Comparison of ENCODE assay signal across 1 cellular context in the genomic region with DNA sequence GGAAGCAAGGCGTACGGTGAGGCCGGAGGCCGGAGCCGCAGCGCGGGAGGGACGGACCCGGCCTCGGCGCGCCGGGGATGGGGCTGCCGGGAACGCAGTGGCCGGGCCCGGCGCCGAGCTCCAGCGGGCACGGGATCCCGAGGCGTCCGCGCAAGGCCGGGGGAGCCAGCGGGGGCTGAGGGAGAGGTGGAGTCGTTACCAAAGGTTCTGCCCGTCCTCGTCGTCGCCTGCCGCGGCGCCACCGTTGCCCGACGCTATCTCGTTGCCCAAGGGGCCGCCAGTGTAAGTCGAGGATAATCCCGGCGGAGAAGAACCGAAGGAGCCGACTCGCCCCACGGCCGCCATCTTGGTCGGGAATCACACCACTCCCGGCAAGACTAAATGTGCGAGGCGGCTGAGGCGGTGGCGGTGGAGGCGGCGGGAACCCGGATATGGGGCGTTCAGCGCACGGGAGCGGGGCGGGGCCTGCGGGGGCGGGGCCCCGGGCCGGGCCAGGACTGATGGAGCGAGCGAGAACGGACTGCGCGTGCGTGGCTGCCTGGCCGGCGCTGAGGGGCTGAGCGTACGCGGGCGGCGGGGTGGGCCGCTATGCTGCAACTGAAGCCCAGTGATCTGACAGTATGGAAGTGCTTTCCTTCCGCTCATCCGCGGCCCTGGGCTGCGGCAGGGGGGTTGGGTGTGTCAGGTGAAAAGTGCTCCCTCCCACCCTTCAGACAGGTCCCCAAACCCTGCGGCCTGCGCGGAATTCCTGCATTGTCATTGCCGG.
TF ChIP-seq lines count a peak whose summit lies in the region.

A gene (minus strand): TSS at position 433 of the 766 bp plus-strand sequence. CDS start 88 bp downstream, at position 345.

TF ChIP-seq in HepG2, 621 proteins besides CTCF, POLR2A, EP300 and RAD21 (continued from another document and continues in another):
- no peak for TF ChIP-seq ISX (CRISPR knock-in tag; conservative IDR thresholded peaks at IDR 0.05)
- no peak for TF ChIP-seq SP140L (CRISPR knock-in tag; IDR thresholded peaks at IDR 0.05; ENCODE audit: borderline replicate concordance)
- TF ChIP-seq KLF12 (CRISPR knock-in tag; IDR thresholded peaks at IDR 0.05; ENCODE audit: borderline replicate concordance), result no peak
- TF ChIP-seq, protein P1, sequence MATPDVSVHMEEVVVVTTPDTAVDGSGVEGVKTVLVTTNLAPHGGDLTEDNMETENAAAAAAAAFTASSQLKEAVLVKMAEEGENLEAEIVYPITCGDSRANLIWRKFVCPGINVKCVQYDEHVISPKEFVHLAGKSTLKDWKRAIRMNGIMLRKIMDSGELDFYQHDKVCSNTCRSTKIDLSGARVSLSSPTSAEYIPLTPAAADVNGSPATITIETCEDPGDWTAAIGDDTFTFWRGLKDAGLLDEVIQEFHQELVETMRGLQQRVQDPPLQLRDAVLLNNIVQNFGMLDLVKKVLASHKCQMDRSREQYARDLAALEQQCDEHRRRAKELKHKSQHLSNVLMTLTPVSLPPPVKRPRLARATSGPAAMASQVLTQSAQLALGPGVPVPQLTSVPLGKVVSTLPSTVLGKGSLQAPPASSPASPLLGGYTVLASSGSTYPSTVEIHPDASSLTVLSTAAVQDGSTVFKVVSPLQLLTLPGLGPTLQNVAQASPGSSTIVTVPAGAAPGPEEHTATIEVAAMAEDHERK (CRISPR knock-in tag; IDR thresholded peaks at IDR 0.05; ENCODE audit: low read depth), result no peak
- TF ChIP-seq NR2F1 (CRISPR knock-in tag; IDR thresholded peaks at IDR 0.05), result no peak
- TF ChIP-seq RFX1 (IDR thresholded peaks at IDR 0.05), result no peak
- no peak for TF ChIP-seq ONECUT2 (CRISPR knock-in tag; IDR thresholded peaks at IDR 0.05)
- no peak for TF ChIP-seq KLF6 (CRISPR knock-in tag; IDR thresholded peaks at IDR 0.05)
- TF ChIP-seq ETV5 (CRISPR knock-in tag; IDR thresholded peaks at IDR 0.05; ENCODE audit: borderline replicate concordance), result peak; percentile 36; the same call in 1 of the 2 replicates
- TF ChIP-seq ISL2 (CRISPR knock-in tag; IDR thresholded peaks at IDR 0.05), result no peak; the same call in 1 of the 2 replicates
- TF ChIP-seq, protein P2, sequence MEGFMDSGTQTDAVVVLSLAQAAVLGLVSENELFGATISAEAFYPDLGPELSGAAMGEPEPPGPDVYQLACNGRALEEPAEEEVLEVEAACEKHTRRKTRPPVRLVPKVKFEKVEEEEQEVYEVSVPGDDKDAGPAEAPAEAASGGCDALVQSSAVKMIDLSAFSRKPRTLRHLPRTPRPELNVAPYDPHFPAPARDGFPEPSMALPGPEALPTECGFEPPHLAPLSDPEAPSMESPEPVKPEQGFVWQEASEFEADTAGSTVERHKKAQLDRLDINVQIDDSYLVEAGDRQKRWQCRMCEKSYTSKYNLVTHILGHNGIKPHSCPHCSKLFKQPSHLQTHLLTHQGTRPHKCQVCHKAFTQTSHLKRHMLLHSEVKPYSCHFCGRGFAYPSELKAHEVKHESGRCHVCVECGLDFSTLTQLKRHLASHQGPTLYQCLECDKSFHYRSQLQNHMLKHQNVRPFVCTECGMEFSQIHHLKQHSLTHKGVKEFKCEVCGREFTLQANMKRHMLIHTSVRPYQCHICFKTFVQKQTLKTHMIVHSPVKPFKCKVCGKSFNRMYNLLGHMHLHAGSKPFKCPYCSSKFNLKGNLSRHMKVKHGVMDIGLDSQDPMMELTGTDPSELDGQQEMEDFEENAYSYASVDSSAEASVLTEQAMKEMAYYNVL (CRISPR knock-in tag; IDR thresholded peaks at IDR 0.05; ENCODE audit: borderline replicate concordance), result no peak; the same call in 1 of the 2 replicates
- no peak for TF ChIP-seq ZNF878 (CRISPR knock-in tag; IDR thresholded peaks at IDR 0.05)
- no peak for TF ChIP-seq ZNF781 (CRISPR knock-in tag; IDR thresholded peaks at IDR 0.05; ENCODE audit: borderline replicate concordance, not compliant biosample characterization)
- TF ChIP-seq ZNF263 (CRISPR knock-in tag; IDR thresholded peaks at IDR 0.05), result no peak; the same call in 1 of the 2 replicates
- TF ChIP-seq NFKBIZ (CRISPR knock-in tag; IDR thresholded peaks at IDR 0.05), result no peak
- peak; percentile 89 for TF ChIP-seq RBFOX2 (IDR thresholded peaks at IDR 0.05; ENCODE audit: low read depth, low read length)
- TF ChIP-seq, protein P3, sequence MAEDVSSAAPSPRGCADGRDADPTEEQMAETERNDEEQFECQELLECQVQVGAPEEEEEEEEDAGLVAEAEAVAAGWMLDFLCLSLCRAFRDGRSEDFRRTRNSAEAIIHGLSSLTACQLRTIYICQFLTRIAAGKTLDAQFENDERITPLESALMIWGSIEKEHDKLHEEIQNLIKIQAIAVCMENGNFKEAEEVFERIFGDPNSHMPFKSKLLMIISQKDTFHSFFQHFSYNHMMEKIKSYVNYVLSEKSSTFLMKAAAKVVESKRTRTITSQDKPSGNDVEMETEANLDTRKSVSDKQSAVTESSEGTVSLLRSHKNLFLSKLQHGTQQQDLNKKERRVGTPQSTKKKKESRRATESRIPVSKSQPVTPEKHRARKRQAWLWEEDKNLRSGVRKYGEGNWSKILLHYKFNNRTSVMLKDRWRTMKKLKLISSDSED (CRISPR knock-in tag; IDR thresholded peaks at IDR 0.05), result 0 out of 2 replicates have a peak, but pooled peaks have one; percentile 11
- peak; percentile 76; the same call in 1 of the 2 replicates for TF ChIP-seq ZNF557 (CRISPR knock-in tag; IDR thresholded peaks at IDR 0.05)
- TF ChIP-seq NFIB (CRISPR knock-in tag; IDR thresholded peaks at IDR 0.05; ENCODE audit: borderline replicate concordance), result no peak
- TF ChIP-seq, protein P4, sequence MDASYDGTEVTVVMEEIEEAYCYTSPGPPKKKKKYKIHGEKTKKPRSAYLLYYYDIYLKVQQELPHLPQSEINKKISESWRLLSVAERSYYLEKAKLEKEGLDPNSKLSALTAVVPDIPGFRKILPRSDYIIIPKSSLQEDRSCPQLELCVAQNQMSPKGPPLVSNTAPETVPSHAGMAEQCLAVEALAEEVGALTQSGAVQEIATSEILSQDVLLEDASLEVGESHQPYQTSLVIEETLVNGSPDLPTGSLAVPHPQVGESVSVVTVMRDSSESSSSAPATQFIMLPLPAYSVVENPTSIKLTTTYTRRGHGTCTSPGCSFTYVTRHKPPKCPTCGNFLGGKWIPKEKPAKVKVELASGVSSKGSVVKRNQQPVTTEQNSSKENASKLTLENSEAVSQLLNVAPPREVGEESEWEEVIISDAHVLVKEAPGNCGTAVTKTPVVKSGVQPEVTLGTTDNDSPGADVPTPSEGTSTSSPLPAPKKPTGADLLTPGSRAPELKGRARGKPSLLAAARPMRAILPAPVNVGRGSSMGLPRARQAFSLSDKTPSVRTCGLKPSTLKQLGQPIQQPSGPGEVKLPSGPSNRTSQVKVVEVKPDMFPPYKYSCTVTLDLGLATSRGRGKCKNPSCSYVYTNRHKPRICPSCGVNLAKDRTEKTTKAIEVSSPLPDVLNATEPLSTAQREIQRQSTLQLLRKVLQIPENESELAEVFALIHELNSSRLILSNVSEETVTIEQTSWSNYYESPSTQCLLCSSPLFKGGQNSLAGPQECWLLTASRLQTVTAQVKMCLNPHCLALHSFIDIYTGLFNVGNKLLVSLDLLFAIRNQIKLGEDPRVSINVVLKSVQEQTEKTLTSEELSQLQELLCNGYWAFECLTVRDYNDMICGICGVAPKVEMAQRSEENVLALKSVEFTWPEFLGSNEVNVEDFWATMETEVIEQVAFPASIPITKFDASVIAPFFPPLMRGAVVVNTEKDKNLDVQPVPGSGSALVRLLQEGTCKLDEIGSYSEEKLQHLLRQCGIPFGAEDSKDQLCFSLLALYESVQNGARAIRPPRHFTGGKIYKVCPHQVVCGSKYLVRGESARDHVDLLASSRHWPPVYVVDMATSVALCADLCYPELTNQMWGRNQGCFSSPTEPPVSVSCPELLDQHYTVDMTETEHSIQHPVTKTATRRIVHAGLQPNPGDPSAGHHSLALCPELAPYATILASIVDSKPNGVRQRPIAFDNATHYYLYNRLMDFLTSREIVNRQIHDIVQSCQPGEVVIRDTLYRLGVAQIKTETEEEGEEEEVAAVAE (CRISPR knock-in tag; IDR thresholded peaks at IDR 0.05; ENCODE audit: borderline replicate concordance), result no peak
- no peak; the same call in 1 of the 2 replicates for TF ChIP-seq SATB2 (CRISPR knock-in tag; IDR thresholded peaks at IDR 0.05)
- TF ChIP-seq, protein P5, sequence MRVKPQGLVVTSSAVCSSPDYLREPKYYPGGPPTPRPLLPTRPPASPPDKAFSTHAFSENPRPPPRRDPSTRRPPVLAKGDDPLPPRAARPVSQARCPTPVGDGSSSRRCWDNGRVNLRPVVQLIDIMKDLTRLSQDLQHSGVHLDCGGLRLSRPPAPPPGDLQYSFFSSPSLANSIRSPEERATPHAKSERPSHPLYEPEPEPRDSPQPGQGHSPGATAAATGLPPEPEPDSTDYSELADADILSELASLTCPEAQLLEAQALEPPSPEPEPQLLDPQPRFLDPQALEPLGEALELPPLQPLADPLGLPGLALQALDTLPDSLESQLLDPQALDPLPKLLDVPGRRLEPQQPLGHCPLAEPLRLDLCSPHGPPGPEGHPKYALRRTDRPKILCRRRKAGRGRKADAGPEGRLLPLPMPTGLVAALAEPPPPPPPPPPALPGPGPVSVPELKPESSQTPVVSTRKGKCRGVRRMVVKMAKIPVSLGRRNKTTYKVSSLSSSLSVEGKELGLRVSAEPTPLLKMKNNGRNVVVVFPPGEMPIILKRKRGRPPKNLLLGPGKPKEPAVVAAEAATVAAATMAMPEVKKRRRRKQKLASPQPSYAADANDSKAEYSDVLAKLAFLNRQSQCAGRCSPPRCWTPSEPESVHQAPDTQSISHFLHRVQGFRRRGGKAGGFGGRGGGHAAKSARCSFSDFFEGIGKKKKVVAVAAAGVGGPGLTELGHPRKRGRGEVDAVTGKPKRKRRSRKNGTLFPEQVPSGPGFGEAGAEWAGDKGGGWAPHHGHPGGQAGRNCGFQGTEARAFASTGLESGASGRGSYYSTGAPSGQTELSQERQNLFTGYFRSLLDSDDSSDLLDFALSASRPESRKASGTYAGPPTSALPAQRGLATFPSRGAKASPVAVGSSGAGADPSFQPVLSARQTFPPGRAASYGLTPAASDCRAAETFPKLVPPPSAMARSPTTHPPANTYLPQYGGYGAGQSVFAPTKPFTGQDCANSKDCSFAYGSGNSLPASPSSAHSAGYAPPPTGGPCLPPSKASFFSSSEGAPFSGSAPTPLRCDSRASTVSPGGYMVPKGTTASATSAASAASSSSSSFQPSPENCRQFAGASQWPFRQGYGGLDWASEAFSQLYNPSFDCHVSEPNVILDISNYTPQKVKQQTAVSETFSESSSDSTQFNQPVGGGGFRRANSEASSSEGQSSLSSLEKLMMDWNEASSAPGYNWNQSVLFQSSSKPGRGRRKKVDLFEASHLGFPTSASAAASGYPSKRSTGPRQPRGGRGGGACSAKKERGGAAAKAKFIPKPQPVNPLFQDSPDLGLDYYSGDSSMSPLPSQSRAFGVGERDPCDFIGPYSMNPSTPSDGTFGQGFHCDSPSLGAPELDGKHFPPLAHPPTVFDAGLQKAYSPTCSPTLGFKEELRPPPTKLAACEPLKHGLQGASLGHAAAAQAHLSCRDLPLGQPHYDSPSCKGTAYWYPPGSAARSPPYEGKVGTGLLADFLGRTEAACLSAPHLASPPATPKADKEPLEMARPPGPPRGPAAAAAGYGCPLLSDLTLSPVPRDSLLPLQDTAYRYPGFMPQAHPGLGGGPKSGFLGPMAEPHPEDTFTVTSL (CRISPR knock-in tag; IDR thresholded peaks at IDR 0.05; ENCODE audit: borderline replicate concordance), result no peak; the same call in 1 of the 2 replicates
- TF ChIP-seq, protein P6, sequence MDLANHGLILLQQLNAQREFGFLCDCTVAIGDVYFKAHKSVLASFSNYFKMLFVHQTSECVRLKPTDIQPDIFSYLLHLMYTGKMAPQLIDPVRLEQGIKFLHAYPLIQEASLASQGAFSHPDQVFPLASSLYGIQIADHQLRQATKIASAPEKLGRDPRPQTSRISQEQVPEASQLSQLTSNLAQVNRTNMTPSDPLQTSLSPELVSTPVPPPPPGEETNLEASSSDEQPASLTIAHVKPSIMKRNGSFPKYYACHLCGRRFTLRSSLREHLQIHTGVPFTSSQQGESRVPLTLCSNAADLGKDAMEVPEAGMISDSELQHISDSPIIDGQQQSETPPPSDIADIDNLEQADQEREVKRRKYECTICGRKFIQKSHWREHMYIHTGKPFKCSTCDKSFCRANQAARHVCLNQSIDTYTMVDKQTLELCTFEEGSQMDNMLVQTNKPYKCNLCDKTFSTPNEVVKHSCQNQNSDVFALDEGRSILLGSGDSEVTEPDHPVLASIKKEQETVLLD (CRISPR knock-in tag; IDR thresholded peaks at IDR 0.05; ENCODE audit: low read depth), result peak; percentile 50
- TF ChIP-seq RFXANK (CRISPR knock-in tag; IDR thresholded peaks at IDR 0.05), result no peak
- peak; percentile 75 for TF ChIP-seq POLR2AphosphoS5 (IDR thresholded peaks at IDR 0.05; ENCODE audit: low read depth, low read length)
- no peak for TF ChIP-seq ZNF746 (CRISPR knock-in tag; IDR thresholded peaks at IDR 0.05)
- TF ChIP-seq, protein P7, sequence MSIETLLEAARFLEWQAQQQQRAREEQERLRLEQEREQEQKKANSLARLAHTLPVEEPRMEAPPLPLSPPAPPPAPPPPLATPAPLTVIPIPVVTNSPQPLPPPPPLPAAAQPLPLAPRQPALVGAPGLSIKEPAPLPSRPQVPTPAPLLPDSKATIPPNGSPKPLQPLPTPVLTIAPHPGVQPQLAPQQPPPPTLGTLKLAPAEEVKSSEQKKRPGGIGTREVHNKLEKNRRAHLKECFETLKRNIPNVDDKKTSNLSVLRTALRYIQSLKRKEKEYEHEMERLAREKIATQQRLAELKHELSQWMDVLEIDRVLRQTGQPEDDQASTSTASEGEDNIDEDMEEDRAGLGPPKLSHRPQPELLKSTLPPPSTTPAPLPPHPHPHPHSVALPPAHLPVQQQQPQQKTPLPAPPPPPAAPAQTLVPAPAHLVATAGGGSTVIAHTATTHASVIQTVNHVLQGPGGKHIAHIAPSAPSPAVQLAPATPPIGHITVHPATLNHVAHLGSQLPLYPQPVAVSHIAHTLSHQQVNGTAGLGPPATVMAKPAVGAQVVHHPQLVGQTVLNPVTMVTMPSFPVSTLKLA (IDR thresholded peaks at IDR 0.05), result no peak
- TF ChIP-seq NFATC3 (CRISPR knock-in tag; IDR thresholded peaks at IDR 0.05), result no peak
- TF ChIP-seq, protein P8, sequence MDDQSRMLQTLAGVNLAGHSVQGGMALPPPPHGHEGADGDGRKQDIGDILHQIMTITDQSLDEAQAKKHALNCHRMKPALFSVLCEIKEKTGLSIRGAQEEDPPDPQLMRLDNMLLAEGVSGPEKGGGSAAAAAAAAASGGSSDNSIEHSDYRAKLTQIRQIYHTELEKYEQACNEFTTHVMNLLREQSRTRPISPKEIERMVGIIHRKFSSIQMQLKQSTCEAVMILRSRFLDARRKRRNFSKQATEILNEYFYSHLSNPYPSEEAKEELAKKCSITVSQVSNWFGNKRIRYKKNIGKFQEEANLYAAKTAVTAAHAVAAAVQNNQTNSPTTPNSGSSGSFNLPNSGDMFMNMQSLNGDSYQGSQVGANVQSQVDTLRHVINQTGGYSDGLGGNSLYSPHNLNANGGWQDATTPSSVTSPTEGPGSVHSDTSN (CRISPR knock-in tag; IDR thresholded peaks at IDR 0.05; ENCODE audit: borderline replicate concordance), result no peak
- TF ChIP-seq POGZ (CRISPR knock-in tag; IDR thresholded peaks at IDR 0.05), result peak; percentile 42; the same call in 1 of the 2 replicates
- TF ChIP-seq JARID2 (CRISPR knock-in tag; IDR thresholded peaks at IDR 0.05; ENCODE audit: insufficient replicate concordance), result no peak
- no peak; the same call in 1 of the 2 replicates for TF ChIP-seq JDP2 (CRISPR knock-in tag; IDR thresholded peaks at IDR 0.05; ENCODE audit: borderline replicate concordance)
- peak; percentile 47; the same call in 1 of the 2 replicates for TF ChIP-seq ZNF773 (CRISPR knock-in tag; IDR thresholded peaks at IDR 0.05; ENCODE audit: borderline replicate concordance)
